In the genomic region with DNA sequence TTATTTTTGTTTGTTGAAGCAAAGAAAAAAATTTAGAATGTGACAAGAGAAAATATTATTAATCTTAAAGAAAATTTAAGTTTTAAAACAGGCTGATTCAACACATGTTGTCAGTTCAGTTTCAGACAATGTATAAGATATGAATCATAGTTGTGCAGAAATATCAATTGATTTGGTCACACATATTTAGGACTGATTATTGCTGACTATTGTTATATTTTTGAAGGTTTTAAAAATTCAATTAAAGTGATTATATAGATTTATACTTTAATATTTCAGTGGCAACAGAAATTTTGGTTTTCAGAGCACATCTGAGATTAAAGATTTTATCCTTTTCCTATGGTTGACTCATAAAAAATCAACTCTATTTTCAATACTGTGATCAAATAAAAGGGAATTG, we compare ENCODE assay signal across 9 cellular contexts.
"Had no signal": no experiment of that assay in that cellular context is flagged by ENCODE, and none has a peak within 500 bp of the region (broad histone marks: within the 10 kb centered on the region; RNA-seq: fewer than 3 reads in every experiment).

No MANE protein-coding gene starts in this region.

- H3K4me3 ChIP-seq: GM23248, HAP-1 had no signal

- H3K4me2 ChIP-seq: KMS-11 had no signal

- H3K9me3 Mint-ChIP-seq: HFFc6 had no signal

- FAIRE-seq: HTR-8/SVneo had no signal

- ATAC-seq: HCT116 had no signal

- H3K9ac ChIP-seq: GM23248, KMS-11 had no signal

- H3K27ac ChIP-seq: GM23248, KMS-11 had no signal

- H3K4me3 Mint-ChIP-seq: HFFc6 had no signal

- DNase-seq: GM23248, GOT3, H7, HFFc6, KBM-7 had no signal

- H3K9me3 ChIP-seq: HAP-1 had no signal

- H3K36me3 ChIP-seq: HAP-1 had no signal

- H2AFZ ChIP-seq: GM23248 had no signal

- H3K27ac Mint-ChIP-seq: HFFc6 had no signal
